8 cellular contexts compared by ENCODE assay signal in genomic region chr12:113965951-113966797, GRCh38. TPM values are rescaled to one million over a fixed set of nuclear protein-coding genes. Genes with fewer than 3 reads are reported as not detected.
DNase-seq lines count a peak whose midpoint lies in the region; TF ChIP-seq lines count a peak whose summit lies in the region.

RBM19 (minus strand) TSS chr12:113966325; CDS start chr12:113966227, 98 bp downstream.

- peak within 1 kb of the TSS; percentile 96 to 99 (median 98) for H3K4me3 Mint-ChIP-seq in nephron
- H3K4me3 Mint-ChIP-seq in stimulated activated naive CD8-positive, alpha-beta T cell treated with anti-CD3 and anti-CD28 coated beads, Interleukin-15, Interleukin-2, amounts not matched to agents 100 ng/mL and 50 ng/mL, for 24 hours, result peak within 1 kb of the TSS; percentile 100

- peaks cover 17% of the 10 kb centered on the region for H3K27me3 Mint-ChIP-seq in nephron (ENCODE audit: low read depth)
- no peaks in the 10 kb centered on the region for H3K27me3 Mint-ChIP-seq in stimulated activated naive CD8-positive, alpha-beta T cell treated with anti-CD3 and anti-CD28 coated beads, Interleukin-15, Interleukin-2, amounts not matched to agents 100 ng/mL and 50 ng/mL, for 24 hours

- peak within 1 kb of the TSS; percentile 36 to 91 (median 78) for H3K27ac Mint-ChIP-seq in nephron
- peak within 1 kb of the TSS; percentile 99 for H3K27ac Mint-ChIP-seq in stimulated activated naive CD8-positive, alpha-beta T cell treated with anti-CD3 and anti-CD28 coated beads, Interleukin-15, Interleukin-2, amounts not matched to agents 100 ng/mL and 50 ng/mL, for 24 hours

- in situ Hi-C loops in HAP-1 (cut with MboI; ENCODE audit: low sequenced_read_pairs), result no loop called here

- peak; percentile 89 for TF ChIP-seq CTCF in fibroblast of the aortic adventitia (IDR thresholded peaks at IDR 0.05; ENCODE audit: insufficient read depth, low read length)
- TF ChIP-seq CTCF in nephron (IDR thresholded peaks at IDR 0.05; ENCODE audit: unreplicated experiment in 3 of 3), result peak; percentile 84 to 96 (median 95)

- DNase-seq in GDM1 (lab: John Stamatoyannopoulos, UW) (peak; percentile 93), HAP-1 (ENCODE audit: low spot score in 2 of 2) (peak; percentile 92 to 97), MG63 (peak; percentile 94), SHP77 treated with DMSO at 0.1 percent for 48 hours (lab: John Stamatoyannopoulos, UW) (peak; percentile 97), fibroblast of the aortic adventitia (ENCODE audit: low read depth) (peak; percentile 98)
- DNase-seq in activated effector memory CD4-positive, alpha-beta T cell treated with anti-CD3 and anti-CD28 coated beads, Interleukin-2, amount 50 U/mL, for 16 hours, result peak; percentile 99

- peaks cover 7% of the 10 kb centered on the region for H3K36me3 Mint-ChIP-seq in nephron (ENCODE audit: low read depth)
- peaks cover 28% of the 10 kb centered on the region for H3K36me3 Mint-ChIP-seq in stimulated activated naive CD8-positive, alpha-beta T cell treated with anti-CD3 and anti-CD28 coated beads, Interleukin-15, Interleukin-2, amounts not matched to agents 100 ng/mL and 50 ng/mL, for 24 hours (ENCODE audit: low read depth)

- no peaks in the 10 kb centered on the region for H3K9me3 Mint-ChIP-seq in nephron
- H3K9me3 Mint-ChIP-seq in stimulated activated naive CD8-positive, alpha-beta T cell treated with anti-CD3 and anti-CD28 coated beads, Interleukin-15, Interleukin-2, amounts not matched to agents 100 ng/mL and 50 ng/mL, for 24 hours, result no peaks in the 10 kb centered on the region

- H3K4me1 Mint-ChIP-seq in nephron, result peaks cover 24% of the 10 kb centered on the region
- peaks cover 58% of the 10 kb centered on the region for H3K4me1 Mint-ChIP-seq in stimulated activated naive CD8-positive, alpha-beta T cell treated with anti-CD3 and anti-CD28 coated beads, Interleukin-15, Interleukin-2, amounts not matched to agents 100 ng/mL and 50 ng/mL, for 24 hours (ENCODE audit: low read depth)

- H3K9me3 ChIP-seq in HAP-1 (no peaks in the 10 kb centered on the region), MG63 (no peaks in the 10 kb centered on the region)

- H3K36me3 ChIP-seq in HAP-1 (replicated peaks), result peaks cover 14% of the 10 kb centered on the region
- peaks cover 12% of the 10 kb centered on the region for H3K36me3 ChIP-seq in MG63

- H3K4me3 ChIP-seq in HAP-1 (peak within 1 kb of the TSS; percentile 72), MG63 (peak within 1 kb of the TSS; percentile 77), fibroblast of the aortic adventitia (ENCODE audit: low read depth, low read length) (peak within 1 kb of the TSS; percentile 95)

- H3K27me3 ChIP-seq in HAP-1 (ENCODE audit: low read depth) (no peaks in the 10 kb centered on the region), MG63 (no peaks in the 10 kb centered on the region)

- H3K4me1 ChIP-seq in HAP-1, result peaks cover 10% of the 10 kb centered on the region

RNA-seq across cellular contexts. Expression of gene RBM19, which starts in this region (rescaled TPM):
- total RNA-seq in MG63 (2014; rRNA removed; shearing (Covaris generic); ENCODE audit: low replicate concordance), result 16.4 and 17.8 TPM in 2 replicates
- 17.1 and 22.6 TPM in 2 replicates for total RNA-seq in fibroblast of the aortic adventitia (ENCODE audit: low replicate concordance)

Comparison
In these comparisons a context has a peak if more than half of its experiments do, and no peak if none do; other contexts are left out.
1. Peak in every context shown above with its lines: DNase-seq and H3K4me3 ChIP-seq.